In the genomic region with DNA sequence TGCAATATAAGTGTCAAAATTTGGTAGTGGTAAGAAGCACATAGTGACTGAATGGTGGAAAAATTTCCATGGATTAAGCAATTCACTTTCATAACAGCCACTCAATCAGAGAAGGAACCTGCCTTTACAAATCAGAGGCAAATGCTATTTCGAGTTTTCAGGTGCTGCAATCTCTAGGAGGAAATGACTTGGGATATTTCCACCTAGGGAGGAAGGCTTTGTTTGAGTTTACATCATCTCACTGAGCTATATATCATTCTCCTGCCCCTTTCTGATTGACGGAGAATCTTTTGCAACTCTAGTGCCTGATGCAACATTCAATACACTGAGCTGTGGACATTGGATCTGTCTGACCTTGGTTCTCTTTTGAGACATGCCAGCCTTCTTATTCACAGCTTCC, we compare ENCODE assay signal across 21 cellular contexts. TPM values are rescaled to one million over a fixed set of nuclear protein-coding genes. Genes with fewer than 3 reads are reported as not detected.
DNase-seq lines count a peak whose midpoint lies in the region; ATAC-seq and TF ChIP-seq lines count a peak whose summit lies in the region.
"Had no signal": no experiment of that assay in that cellular context is flagged by ENCODE, and none has a peak within 500 bp of the region (broad histone marks: within the 10 kb centered on the region; RNA-seq: fewer than 3 reads in every experiment).

No MANE protein-coding gene starts in this region.

- peaks cover 9% of the 10 kb centered on the region for H3K36me3 Mint-ChIP-seq in WTC11
- H3K36me3 Mint-ChIP-seq: CD4-positive, CD25-positive, alpha-beta regulatory T cell had no signal

- DNase-seq in NOMO-1 (lab: John Stamatoyannopoulos, UW; ENCODE audit: unreplicated experiment in 2 of 2) (peak; percentile 42 to 60), NOMO-1 treated with dmso at 0.1 percent for 144 hours (lab: John Stamatoyannopoulos, UW; ENCODE audit: unreplicated experiment) (no peak), WTC11 (ENCODE audit: low spot score) (no peak), fibroblast of pulmonary artery (ENCODE audit: low read depth) (peak; percentile 57), ACHN (no peak), NCI-H2081 treated with DMSO at 0.1 percent for 48 hours (lab: John Stamatoyannopoulos, UW) (no peak)
- DNase-seq in activated CD4-positive, alpha-beta T cell treated with anti-CD3 and anti-CD28 coated beads for 1 hour, result no peak
- DNase-seq: 8988T; activated CD4-positive, alpha-beta T cell treated with anti-CD3 and anti-CD28 coated beads for 36 hours; activated CD8-positive, alpha-beta memory T cell treated with anti-CD3 and anti-CD28 coated beads, Interleukin-2, amount 50 U/mL, for 4 hours; activated naive CD4-positive, alpha-beta T cell; CD4-positive, CD25-positive, alpha-beta regulatory T cell; heart right ventricle; NCI-H1436 treated with DMSO at 0.1 percent for 48 hours; NCI-H524 treated with DMSO at 0.1 percent for 48 hours; psoas muscle; substantia nigra; T-helper 2 cell had no signal

- H3K27me3 ChIP-seq in subcutaneous abdominal adipose tissue (ENCODE audit: control insufficient read depth in 5 of 5, insufficient read depth in 4 of 5, low read length in 5 of 5), result peaks cover 0 to 3% (median 0%) of the 10 kb centered on the region in 5 donors
- H3K27me3 ChIP-seq: heart right ventricle had no signal

- no peak overlapping the region for H3K9ac ChIP-seq in subcutaneous abdominal adipose tissue (ENCODE audit: low read length in 5 of 5)
- H3K9ac ChIP-seq: KMS-11 had no signal

- in situ Hi-C loops in ACHN (cut with HindIII; ENCODE audit: low pct_ligation_motif_present, low pct_unique_long_range_greater_than_20kb, low sequenced_read_pairs), result no loop called here

- H3K4me3 ChIP-seq in fibroblast of pulmonary artery (replicated peaks; ENCODE audit: low read depth, low read length) (no peak overlapping the region), subcutaneous abdominal adipose tissue (ENCODE audit: low read depth in 1 of 5, low read length in 5 of 5) (no peak overlapping the region)
- H3K4me3 ChIP-seq: heart right ventricle, psoas muscle had no signal

- no peaks in the 10 kb centered on the region for H3K9me3 ChIP-seq in subcutaneous abdominal adipose tissue (ENCODE audit: control insufficient read depth in 5 of 5, low read length in 5 of 5)
- H3K9me3 ChIP-seq: psoas muscle had no signal

- H3K27ac Mint-ChIP-seq in WTC11, result no peak overlapping the region
- H3K27ac Mint-ChIP-seq: activated CD4-positive, alpha-beta T cell treated with anti-CD3 and anti-CD28 coated beads for 36 hours; CD4-positive, CD25-positive, alpha-beta regulatory T cell had no signal

- H3K4me1 ChIP-seq in subcutaneous abdominal adipose tissue (ENCODE audit: control insufficient read depth in 5 of 5, insufficient read depth in 5 of 5, low read length in 5 of 5), result peaks cover 0 to 27% (median 11%) of the 10 kb centered on the region in 5 donors
- H3K4me1 ChIP-seq: heart right ventricle, psoas muscle had no signal

- H3K9me3 Mint-ChIP-seq in WTC11, result peaks cover 23% of the 10 kb centered on the region

- peaks cover 7% of the 10 kb centered on the region for H3K4me1 Mint-ChIP-seq in WTC11
- H3K4me1 Mint-ChIP-seq: activated CD4-positive, alpha-beta T cell treated with anti-CD3 and anti-CD28 coated beads for 36 hours; CD4-positive, CD25-positive, alpha-beta regulatory T cell had no signal

- H3K4me3 Mint-ChIP-seq in WTC11, result no peak overlapping the region
- H3K4me3 Mint-ChIP-seq: activated CD4-positive, alpha-beta T cell treated with anti-CD3 and anti-CD28 coated beads for 36 hours; CD4-positive, CD25-positive, alpha-beta regulatory T cell had no signal

- H3K36me3 ChIP-seq in subcutaneous abdominal adipose tissue (ENCODE audit: control insufficient read depth in 5 of 5, insufficient read depth in 5 of 5, low read length in 5 of 5), result no peaks in the 10 kb centered on the region
- H3K36me3 ChIP-seq: heart right ventricle had no signal

- TF ChIP-seq CTCF in WTC11 (IDR thresholded peaks at IDR 0.05) (no peak), fibroblast of pulmonary artery (IDR thresholded peaks at IDR 0.05; ENCODE audit: low read length, missing control alignments) (no peak)

- peak overlapping the region; percentile 77 for H3K27ac ChIP-seq in subcutaneous abdominal adipose tissue (ENCODE audit: low read depth, low read length)
- H3K27ac ChIP-seq: heart right ventricle, KMS-11, psoas muscle had no signal

- ATAC-seq in WTC11, result no peak
- ATAC-seq: activated CD4-positive, alpha-beta T cell treated with anti-CD3 and anti-CD28 coated beads for 36 hours; heart right ventricle; psoas muscle had no signal

- H3K27me3 Mint-ChIP-seq in WTC11 (ENCODE audit: low read depth), result no peaks in the 10 kb centered on the region; the same call in 1 of the 2 replicates

- POLR2A ChIA-PET in WTC11 (lab: Charles Lee), result no interaction called here

- CTCF ChIA-PET in WTC11 (lab: Charles Lee), result no interaction called here

TF ChIP-seq in WTC11, 78 proteins besides CTCF, POLR2A, EP300 and RAD21:
- TF ChIP-seq, protein P1, sequence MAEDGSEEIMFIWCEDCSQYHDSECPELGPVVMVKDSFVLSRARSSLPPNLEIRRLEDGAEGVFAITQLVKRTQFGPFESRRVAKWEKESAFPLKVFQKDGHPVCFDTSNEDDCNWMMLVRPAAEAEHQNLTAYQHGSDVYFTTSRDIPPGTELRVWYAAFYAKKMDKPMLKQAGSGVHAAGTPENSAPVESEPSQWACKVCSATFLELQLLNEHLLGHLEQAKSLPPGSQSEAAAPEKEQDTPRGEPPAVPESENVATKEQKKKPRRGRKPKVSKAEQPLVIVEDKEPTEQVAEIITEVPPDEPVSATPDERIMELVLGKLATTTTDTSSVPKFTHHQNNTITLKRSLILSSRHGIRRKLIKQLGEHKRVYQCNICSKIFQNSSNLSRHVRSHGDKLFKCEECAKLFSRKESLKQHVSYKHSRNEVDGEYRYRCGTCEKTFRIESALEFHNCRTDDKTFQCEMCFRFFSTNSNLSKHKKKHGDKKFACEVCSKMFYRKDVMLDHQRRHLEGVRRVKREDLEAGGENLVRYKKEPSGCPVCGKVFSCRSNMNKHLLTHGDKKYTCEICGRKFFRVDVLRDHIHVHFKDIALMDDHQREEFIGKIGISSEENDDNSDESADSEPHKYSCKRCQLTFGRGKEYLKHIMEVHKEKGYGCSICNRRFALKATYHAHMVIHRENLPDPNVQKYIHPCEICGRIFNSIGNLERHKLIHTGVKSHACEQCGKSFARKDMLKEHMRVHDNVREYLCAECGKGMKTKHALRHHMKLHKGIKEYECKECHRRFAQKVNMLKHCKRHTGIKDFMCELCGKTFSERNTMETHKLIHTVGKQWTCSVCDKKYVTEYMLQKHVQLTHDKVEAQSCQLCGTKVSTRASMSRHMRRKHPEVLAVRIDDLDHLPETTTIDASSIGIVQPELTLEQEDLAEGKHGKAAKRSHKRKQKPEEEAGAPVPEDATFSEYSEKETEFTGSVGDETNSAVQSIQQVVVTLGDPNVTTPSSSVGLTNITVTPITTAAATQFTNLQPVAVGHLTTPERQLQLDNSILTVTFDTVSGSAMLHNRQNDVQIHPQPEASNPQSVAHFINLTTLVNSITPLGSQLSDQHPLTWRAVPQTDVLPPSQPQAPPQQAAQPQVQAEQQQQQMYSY (CRISPR knock-in tag; IDR thresholded peaks at IDR 0.05), result no peak
- TF ChIP-seq ZNF263 (CRISPR knock-in tag; IDR thresholded peaks at IDR 0.05; ENCODE audit: low read depth), result no peak
- TF ChIP-seq, protein P2, sequence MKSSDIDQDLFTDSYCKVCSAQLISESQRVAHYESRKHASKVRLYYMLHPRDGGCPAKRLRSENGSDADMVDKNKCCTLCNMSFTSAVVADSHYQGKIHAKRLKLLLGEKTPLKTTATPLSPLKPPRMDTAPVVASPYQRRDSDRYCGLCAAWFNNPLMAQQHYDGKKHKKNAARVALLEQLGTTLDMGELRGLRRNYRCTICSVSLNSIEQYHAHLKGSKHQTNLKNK (CRISPR knock-in tag; IDR thresholded peaks at IDR 0.05), result no peak
- peak; percentile 96 for TF ChIP-seq GABPB1 (CRISPR knock-in tag; IDR thresholded peaks at IDR 0.05)
- TF ChIP-seq, protein P3, sequence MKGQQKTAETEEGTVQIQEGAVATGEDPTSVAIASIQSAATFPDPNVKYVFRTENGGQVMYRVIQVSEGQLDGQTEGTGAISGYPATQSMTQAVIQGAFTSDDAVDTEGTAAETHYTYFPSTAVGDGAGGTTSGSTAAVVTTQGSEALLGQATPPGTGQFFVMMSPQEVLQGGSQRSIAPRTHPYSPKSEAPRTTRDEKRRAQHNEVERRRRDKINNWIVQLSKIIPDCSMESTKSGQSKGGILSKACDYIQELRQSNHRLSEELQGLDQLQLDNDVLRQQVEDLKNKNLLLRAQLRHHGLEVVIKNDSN (CRISPR knock-in tag; IDR thresholded peaks at IDR 0.05), result no peak
- TF ChIP-seq, protein P4, sequence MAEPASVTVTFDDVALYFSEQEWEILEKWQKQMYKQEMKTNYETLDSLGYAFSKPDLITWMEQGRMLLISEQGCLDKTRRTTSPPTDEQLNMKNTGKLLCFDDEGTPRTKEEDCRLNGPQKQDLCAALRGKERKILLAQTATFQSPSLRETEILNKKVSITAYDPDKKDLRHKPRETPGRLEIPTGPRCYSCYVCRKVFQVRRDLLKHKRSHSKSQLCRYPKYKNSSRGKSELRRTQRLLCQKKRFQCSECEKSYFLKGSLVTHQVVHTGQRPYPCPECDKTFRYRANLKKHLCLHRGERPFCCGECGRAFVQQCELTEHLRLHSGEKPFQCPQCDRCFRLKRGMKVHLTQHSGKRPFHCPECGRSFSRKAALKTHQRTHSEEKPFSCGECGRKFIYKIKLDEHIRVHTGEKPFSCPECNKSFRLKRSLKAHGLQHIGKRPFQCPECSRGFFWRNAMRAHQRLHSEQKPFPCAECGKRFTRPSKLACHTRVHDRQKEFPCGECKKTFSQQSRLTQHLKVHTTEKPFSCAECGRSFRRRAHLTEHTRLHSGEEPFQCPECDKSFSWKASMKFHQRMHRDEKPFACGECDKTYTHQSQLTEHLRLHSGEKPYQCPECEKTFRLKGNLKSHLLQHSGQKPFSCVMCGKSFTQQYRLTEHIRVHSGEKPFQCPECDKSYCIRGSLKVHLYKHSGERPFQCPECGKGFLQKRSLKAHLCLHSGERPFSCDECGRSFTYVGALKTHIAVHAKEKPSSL (CRISPR knock-in tag; conservative IDR thresholded peaks at IDR 0.05), result no peak
- TF ChIP-seq KAT7 (CRISPR knock-in tag; IDR thresholded peaks at IDR 0.05; ENCODE audit: borderline replicate concordance), result no peak

RNA-seq across cellular contexts. Expression of a gene that starts 26.3 kb away (rescaled TPM):
- 0.48 to 1.0 TPM (median 0.73 TPM) in 3 replicates for total RNA-seq in WTC11 (2021)
- total RNA-seq: activated CD4-positive, alpha-beta T cell treated with anti-CD3 and anti-CD28 coated beads for 36 hours; cardiac septum; CD4-positive, CD25-positive, alpha-beta regulatory T cell; heart right ventricle; psoas muscle had no signal

Comparison
In these comparisons a context has a peak if more than half of its experiments do, and no peak if none do; other contexts are left out.
1. DNase-seq: peak in NOMO-1 (2 of 2) and fibroblast of pulmonary artery (single experiment); none in NOMO-1 treated with dmso at 0.1 percent for 144 hours (single experiment), WTC11 (single experiment), ACHN (single experiment), activated CD4-positive, alpha-beta T cell treated with anti-CD3 and anti-CD28 coated beads for 1 hour (single experiment) and NCI-H2081 treated with DMSO at 0.1 percent for 48 hours (single experiment).